ENCODE assay signal across 1 cellular context in the genomic region with DNA sequence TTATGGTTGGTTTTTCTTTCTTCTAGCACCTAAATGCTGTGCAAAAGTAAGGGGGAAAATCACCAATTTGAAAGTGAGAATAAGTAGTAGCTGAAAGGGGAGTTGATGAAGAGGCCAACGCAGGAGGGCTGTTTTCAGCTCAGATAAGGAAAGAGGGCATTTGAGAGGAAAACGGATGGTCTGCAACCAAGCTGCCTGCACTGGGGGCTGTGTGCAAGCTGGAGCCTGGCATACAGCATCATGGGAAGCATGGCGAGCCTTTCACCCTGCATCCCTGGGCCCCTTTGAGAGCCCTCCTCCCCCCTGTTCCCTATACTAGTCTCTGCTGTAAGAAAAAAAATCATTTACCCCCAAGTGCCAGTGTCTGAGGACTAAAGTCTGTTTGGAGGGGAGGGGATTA.
TF ChIP-seq lines count a peak whose summit lies in the region.

No MANE protein-coding gene starts in this region.

TF ChIP-seq in GM23338, 12 proteins besides CTCF, POLR2A, EP300 and RAD21 (continued from another document):
- TF ChIP-seq, protein P1, sequence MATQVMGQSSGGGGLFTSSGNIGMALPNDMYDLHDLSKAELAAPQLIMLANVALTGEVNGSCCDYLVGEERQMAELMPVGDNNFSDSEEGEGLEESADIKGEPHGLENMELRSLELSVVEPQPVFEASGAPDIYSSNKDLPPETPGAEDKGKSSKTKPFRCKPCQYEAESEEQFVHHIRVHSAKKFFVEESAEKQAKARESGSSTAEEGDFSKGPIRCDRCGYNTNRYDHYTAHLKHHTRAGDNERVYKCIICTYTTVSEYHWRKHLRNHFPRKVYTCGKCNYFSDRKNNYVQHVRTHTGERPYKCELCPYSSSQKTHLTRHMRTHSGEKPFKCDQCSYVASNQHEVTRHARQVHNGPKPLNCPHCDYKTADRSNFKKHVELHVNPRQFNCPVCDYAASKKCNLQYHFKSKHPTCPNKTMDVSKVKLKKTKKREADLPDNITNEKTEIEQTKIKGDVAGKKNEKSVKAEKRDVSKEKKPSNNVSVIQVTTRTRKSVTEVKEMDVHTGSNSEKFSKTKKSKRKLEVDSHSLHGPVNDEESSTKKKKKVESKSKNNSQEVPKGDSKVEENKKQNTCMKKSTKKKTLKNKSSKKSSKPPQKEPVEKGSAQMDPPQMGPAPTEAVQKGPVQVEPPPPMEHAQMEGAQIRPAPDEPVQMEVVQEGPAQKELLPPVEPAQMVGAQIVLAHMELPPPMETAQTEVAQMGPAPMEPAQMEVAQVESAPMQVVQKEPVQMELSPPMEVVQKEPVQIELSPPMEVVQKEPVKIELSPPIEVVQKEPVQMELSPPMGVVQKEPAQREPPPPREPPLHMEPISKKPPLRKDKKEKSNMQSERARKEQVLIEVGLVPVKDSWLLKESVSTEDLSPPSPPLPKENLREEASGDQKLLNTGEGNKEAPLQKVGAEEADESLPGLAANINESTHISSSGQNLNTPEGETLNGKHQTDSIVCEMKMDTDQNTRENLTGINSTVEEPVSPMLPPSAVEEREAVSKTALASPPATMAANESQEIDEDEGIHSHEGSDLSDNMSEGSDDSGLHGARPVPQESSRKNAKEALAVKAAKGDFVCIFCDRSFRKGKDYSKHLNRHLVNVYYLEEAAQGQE (IDR thresholded peaks at IDR 0.05; ENCODE audit: unreplicated experiment), result no peak
- TF ChIP-seq EZH2phosphoT487 (IDR thresholded peaks at IDR 0.05; ENCODE audit: unreplicated experiment), result no peak
TF ChIP-seq in GM23338: peak in this region for 0.
